In genomic region chr2:11227595-11227994, GRCh38 we compare ENCODE assay signal across 32 cellular contexts.
"Had no signal": no experiment of that assay in that cellular context is flagged by ENCODE, and none has a peak within 500 bp of the region (broad histone marks: within the 10 kb centered on the region; RNA-seq: fewer than 3 reads in every experiment).

No MANE protein-coding gene starts in this region.

- H3K4me1 ChIP-seq: breast epithelium, colonic mucosa, esophagus squamous epithelium had no signal

- ATAC-seq: activated CD4-positive, CD25-positive, alpha-beta regulatory T cell treated with anti-CD3 and anti-CD28 coated beads, Interleukin-2, amount 50 U/mL, for 24 hours; activated CD8-positive, alpha-beta T cell treated with anti-CD3 and anti-CD28 coated beads, Interleukin-2, amount 10 ng/mL, durations not matched to agents 7 days and 5 days; activated naive CD4-positive, alpha-beta T cell treated with anti-CD3 and anti-CD28 coated beads, Interleukin-2, amount 50 U/mL, for 72 hours; activated T-cell treated with anti-CD3 and anti-CD28 coated beads, Interleukin-2, amount 50 U/mL, for 72 hours; effector memory CD8-positive, alpha-beta T cell; T-helper 17 cell had no signal

- H3K4me1 Mint-ChIP-seq: activated naive CD4-positive, alpha-beta T cell treated with anti-CD3 and anti-CD28 coated beads, Interleukin-2, amount 10 ng/mL, durations not matched to agents 7 days and 5 days; activated naive CD8-positive, alpha-beta T cell treated with anti-CD3 and anti-CD28 coated beads, Interleukin-2, amount 10 ng/mL, durations not matched to agents 7 days and 5 days had no signal

- H3K9me3 Mint-ChIP-seq: activated B cell treated with CpG ODN at 0.5 μM for 24 hours; activated CD4-positive, alpha-beta memory T cell treated with anti-CD3 and anti-CD28 coated beads for 36 hours; activated naive CD4-positive, alpha-beta T cell treated with anti-CD3 and anti-CD28 coated beads, Interleukin-2, amount 10 ng/mL, durations not matched to agents 7 days and 5 days; activated naive CD4-positive, alpha-beta T cell treated with anti-CD3 and anti-CD28 coated beads, Interleukin-2, amount 50 U/mL, for 72 hours; activated naive CD8-positive, alpha-beta T cell treated with anti-CD3 and anti-CD28 coated beads, Interleukin-2, amount 10 ng/mL, durations not matched to agents 7 days and 5 days; activated T-cell treated with anti-CD3 and anti-CD28 coated beads, Interleukin-2, amount 50 U/mL, for 24 hours; activated T-cell treated with anti-CD3 and anti-CD28 coated beads, Interleukin-2, amount 50 U/mL, for 72 hours; brain; effector memory CD8-positive, alpha-beta T cell; T-helper 2 cell treated with Interferon-gamma antibody and Interleukin-4, amounts not matched to agents 5 μg/mL and 100 μg/mL, for 36 hours had no signal

- H3K36me3 ChIP-seq: breast epithelium, colonic mucosa had no signal

- H3K27ac Mint-ChIP-seq: activated B cell treated with CpG ODN at 0.5 μM for 24 hours; activated CD4-positive, alpha-beta memory T cell treated with anti-CD3 and anti-CD28 coated beads for 36 hours; activated CD8-positive, alpha-beta T cell treated with anti-CD3 and anti-CD28 coated beads, Interleukin-2, amount 10 ng/mL, durations not matched to agents 7 days and 5 days; activated naive CD4-positive, alpha-beta T cell treated with anti-CD3 and anti-CD28 coated beads, Interleukin-2, amount 10 ng/mL, durations not matched to agents 7 days and 5 days; activated naive CD4-positive, alpha-beta T cell treated with anti-CD3 and anti-CD28 coated beads, Interleukin-2, amount 50 U/mL, for 72 hours; activated naive CD8-positive, alpha-beta T cell treated with anti-CD3 and anti-CD28 coated beads, Interleukin-2, amount 10 ng/mL, durations not matched to agents 7 days and 5 days; activated T-cell treated with anti-CD3 and anti-CD28 coated beads, Interleukin-2, amount 50 U/mL, for 24 hours; activated T-cell treated with anti-CD3 and anti-CD28 coated beads, Interleukin-2, amount 50 U/mL, for 72 hours; brain; T-helper 17 cell; T-helper 2 cell treated with Interferon-gamma antibody and Interleukin-4, amounts not matched to agents 5 μg/mL and 100 μg/mL, for 36 hours had no signal

- H3K36me3 Mint-ChIP-seq: activated naive CD4-positive, alpha-beta T cell treated with anti-CD3 and anti-CD28 coated beads, Interleukin-2, amount 50 U/mL, for 72 hours had no signal

- H3K27ac ChIP-seq: ascending aorta, breast epithelium, cardiac muscle cell, colonic mucosa, dorsolateral prefrontal cortex, epithelial cell of prostate, esophagus squamous epithelium, WERI-Rb-1 had no signal

- H3K9me3 ChIP-seq: ascending aorta, breast epithelium, colonic mucosa, esophagus squamous epithelium had no signal

- DNase-seq: activated B cell treated with CpG ODN at 0.5 μM for 24 hours; activated CD4-positive, alpha-beta memory T cell treated with anti-CD3 and anti-CD28 coated beads for 36 hours; activated CD4-positive, alpha-beta T cell treated with anti-CD3 and anti-CD28 coated beads for 48 hours; activated CD8-positive, alpha-beta memory T cell treated with anti-CD3 and anti-CD28 coated beads, Interleukin-2, amount 50 U/mL, for 48 hours; activated CD8-positive, alpha-beta T cell treated with anti-CD3 and anti-CD28 coated beads, Interleukin-2, amount 10 ng/mL, durations not matched to agents 7 days and 5 days; activated gamma-delta T cell; activated naive CD4-positive, alpha-beta T cell; activated naive CD4-positive, alpha-beta T cell treated with anti-CD3 and anti-CD28 coated beads, Interleukin-2, amount 10 ng/mL, durations not matched to agents 7 days and 5 days; activated naive CD8-positive, alpha-beta T cell treated with anti-CD3 and anti-CD28 coated beads, Interleukin-2, amount 10 ng/mL, durations not matched to agents 7 days and 5 days; activated T-cell treated with anti-CD3 and anti-CD28 coated beads for 4 hours; activated T-cell treated with anti-CD3 and anti-CD28 coated beads, Interleukin-2, amount 50 U/mL, for 24 hours; activated T-cell treated with anti-CD3 and anti-CD28 coated beads, Interleukin-2, amount 50 U/mL, for 72 hours; central memory CD4-positive, alpha-beta T cell; cerebellar nuclear complex; colonic mucosa; dorsolateral prefrontal cortex; effector CD4-positive, alpha-beta T cell; effector memory CD8-positive, alpha-beta T cell; esophagus squamous epithelium; head of caudate nucleus; T-helper 1 cell; T-helper 17 cell; T1000; WERI-Rb-1 had no signal

- H3K4me3 ChIP-seq: ascending aorta, breast epithelium, cardiac muscle cell, colonic mucosa, dorsolateral prefrontal cortex, esophagus squamous epithelium had no signal

- H3K27me3 Mint-ChIP-seq: activated B cell treated with CpG ODN at 0.5 μM for 24 hours; activated CD4-positive, alpha-beta memory T cell treated with anti-CD3 and anti-CD28 coated beads for 36 hours; activated naive CD4-positive, alpha-beta T cell treated with anti-CD3 and anti-CD28 coated beads, Interleukin-2, amount 10 ng/mL, durations not matched to agents 7 days and 5 days; activated naive CD8-positive, alpha-beta T cell treated with anti-CD3 and anti-CD28 coated beads, Interleukin-2, amount 10 ng/mL, durations not matched to agents 7 days and 5 days; activated T-cell treated with anti-CD3 and anti-CD28 coated beads, Interleukin-2, amount 50 U/mL, for 24 hours; brain; effector memory CD8-positive, alpha-beta T cell; T-helper 17 cell had no signal

- H3K4me3 Mint-ChIP-seq: activated B cell treated with CpG ODN at 0.5 μM for 24 hours; activated CD4-positive, alpha-beta memory T cell treated with anti-CD3 and anti-CD28 coated beads for 36 hours; activated CD8-positive, alpha-beta T cell treated with anti-CD3 and anti-CD28 coated beads, Interleukin-2, amount 10 ng/mL, durations not matched to agents 7 days and 5 days; activated naive CD4-positive, alpha-beta T cell treated with anti-CD3 and anti-CD28 coated beads, Interleukin-2, amount 10 ng/mL, durations not matched to agents 7 days and 5 days; activated naive CD8-positive, alpha-beta T cell treated with anti-CD3 and anti-CD28 coated beads, Interleukin-2, amount 10 ng/mL, durations not matched to agents 7 days and 5 days; activated T-cell treated with anti-CD3 and anti-CD28 coated beads, Interleukin-2, amount 50 U/mL, for 24 hours; activated T-cell treated with anti-CD3 and anti-CD28 coated beads, Interleukin-2, amount 50 U/mL, for 72 hours; brain; effector memory CD8-positive, alpha-beta T cell; T-helper 17 cell; T-helper 2 cell treated with Interferon-gamma antibody and Interleukin-4, amounts not matched to agents 5 μg/mL and 100 μg/mL, for 36 hours had no signal

- H3K27me3 ChIP-seq: ascending aorta, breast epithelium, cardiac muscle cell, colonic mucosa, dorsolateral prefrontal cortex, esophagus squamous epithelium had no signal
